Comparison of ENCODE assay signal across 1 cellular context in the genomic region with DNA sequence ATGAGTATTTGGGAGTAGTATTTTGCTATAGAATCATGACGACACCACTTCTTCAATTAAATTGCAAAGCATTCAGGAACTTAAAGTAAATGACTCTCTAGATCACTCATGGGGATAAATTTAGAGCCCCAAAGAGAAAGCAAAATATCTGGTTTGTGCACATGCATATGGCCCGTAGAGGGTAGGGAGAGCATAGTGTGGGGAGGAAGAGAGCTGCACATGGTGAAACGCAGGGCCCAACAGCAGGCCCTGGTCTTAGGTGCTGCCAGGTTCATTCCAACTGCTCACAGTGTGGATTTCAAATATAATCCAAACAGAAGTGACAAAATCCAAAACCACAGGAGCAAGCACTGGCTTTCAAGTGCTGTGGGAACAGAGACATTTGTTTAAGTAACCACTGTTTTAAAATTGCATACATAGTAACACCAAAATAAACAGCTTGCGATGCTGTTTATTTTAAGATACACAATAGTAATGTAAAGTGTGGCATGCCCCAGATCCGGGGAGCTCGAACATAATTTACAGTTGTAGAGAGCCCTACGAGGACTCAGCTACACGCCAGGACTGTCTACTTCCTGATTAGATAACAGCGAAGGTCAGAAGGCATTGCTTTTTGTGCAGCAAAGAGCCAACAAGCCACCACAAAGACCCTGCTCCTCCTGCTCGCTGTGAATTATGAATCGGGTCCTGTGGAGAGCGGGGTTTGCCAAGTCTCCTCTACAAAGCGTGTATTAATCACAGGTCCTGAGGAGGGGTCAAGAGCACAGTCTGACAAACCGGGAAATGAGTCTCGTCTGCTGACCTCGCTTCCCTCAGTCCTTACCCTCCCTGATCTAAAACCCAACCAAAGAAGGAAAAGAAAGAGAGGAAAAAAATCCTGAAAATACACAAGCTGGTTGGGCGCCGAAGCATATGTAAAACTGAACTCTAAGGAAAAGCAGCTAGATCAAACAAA.
TF ChIP-seq lines count a peak whose summit lies in the region.

No MANE protein-coding gene starts in this region.

TF ChIP-seq in HepG2, 621 proteins besides CTCF, POLR2A, EP300 and RAD21 (continued from another document and continues in another):
- TF ChIP-seq E2F2 (CRISPR knock-in tag; IDR thresholded peaks at IDR 0.05; ENCODE audit: borderline replicate concordance): no peak
- no peak for TF ChIP-seq ZNF501 (CRISPR knock-in tag; IDR thresholded peaks at IDR 0.05)
- TF ChIP-seq MTA1 (CRISPR knock-in tag; IDR thresholded peaks at IDR 0.05; ENCODE audit: borderline replicate concordance): no peak
- no peak for TF ChIP-seq NONO (IDR thresholded peaks at IDR 0.05)
- no peak for TF ChIP-seq NONO (CRISPR knock-in tag; conservative IDR thresholded peaks at IDR 0.05)
- no peak for TF ChIP-seq SIX4 (CRISPR knock-in tag; IDR thresholded peaks at IDR 0.05)
- no peak for TF ChIP-seq PRPF4 (IDR thresholded peaks at IDR 0.05; ENCODE audit: low read depth, low read length, poor library complexity, severe bottlenecking)
- TF ChIP-seq HNF4A (CRISPR knock-in tag; IDR thresholded peaks at IDR 0.05): no peak
- TF ChIP-seq RFX3 (CRISPR knock-in tag; IDR thresholded peaks at IDR 0.05): no peak
- no peak for TF ChIP-seq BORCS8-MEF2B (CRISPR knock-in tag; IDR thresholded peaks at IDR 0.05)
- TF ChIP-seq, protein P1, sequence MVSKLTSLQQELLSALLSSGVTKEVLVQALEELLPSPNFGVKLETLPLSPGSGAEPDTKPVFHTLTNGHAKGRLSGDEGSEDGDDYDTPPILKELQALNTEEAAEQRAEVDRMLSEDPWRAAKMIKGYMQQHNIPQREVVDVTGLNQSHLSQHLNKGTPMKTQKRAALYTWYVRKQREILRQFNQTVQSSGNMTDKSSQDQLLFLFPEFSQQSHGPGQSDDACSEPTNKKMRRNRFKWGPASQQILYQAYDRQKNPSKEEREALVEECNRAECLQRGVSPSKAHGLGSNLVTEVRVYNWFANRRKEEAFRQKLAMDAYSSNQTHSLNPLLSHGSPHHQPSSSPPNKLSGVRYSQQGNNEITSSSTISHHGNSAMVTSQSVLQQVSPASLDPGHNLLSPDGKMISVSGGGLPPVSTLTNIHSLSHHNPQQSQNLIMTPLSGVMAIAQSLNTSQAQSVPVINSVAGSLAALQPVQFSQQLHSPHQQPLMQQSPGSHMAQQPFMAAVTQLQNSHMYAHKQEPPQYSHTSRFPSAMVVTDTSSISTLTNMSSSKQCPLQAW (CRISPR knock-in tag; IDR thresholded peaks at IDR 0.05): no peak
- TF ChIP-seq ZSCAN12 (CRISPR knock-in tag; IDR thresholded peaks at IDR 0.05): no peak
- TF ChIP-seq ZNF564 (CRISPR knock-in tag; IDR thresholded peaks at IDR 0.05): no peak; the same call in 1 of the 2 replicates
- no peak for TF ChIP-seq ZNF44 (CRISPR knock-in tag; IDR thresholded peaks at IDR 0.05)
- no peak for TF ChIP-seq ZNF160 (CRISPR knock-in tag; IDR thresholded peaks at IDR 0.05)
- no peak for TF ChIP-seq ZNF569 (CRISPR knock-in tag; IDR thresholded peaks at IDR 0.05; ENCODE audit: borderline replicate concordance)
- TF ChIP-seq IKZF4 (CRISPR knock-in tag; IDR thresholded peaks at IDR 0.05; ENCODE audit: borderline replicate concordance, low read depth, not compliant biosample characterization): no peak
- TF ChIP-seq ZNF790 (CRISPR knock-in tag; IDR thresholded peaks at IDR 0.05; ENCODE audit: borderline replicate concordance): no peak
- TF ChIP-seq TEAD2 (CRISPR knock-in tag; IDR thresholded peaks at IDR 0.05): no peak
- TF ChIP-seq, protein P2, sequence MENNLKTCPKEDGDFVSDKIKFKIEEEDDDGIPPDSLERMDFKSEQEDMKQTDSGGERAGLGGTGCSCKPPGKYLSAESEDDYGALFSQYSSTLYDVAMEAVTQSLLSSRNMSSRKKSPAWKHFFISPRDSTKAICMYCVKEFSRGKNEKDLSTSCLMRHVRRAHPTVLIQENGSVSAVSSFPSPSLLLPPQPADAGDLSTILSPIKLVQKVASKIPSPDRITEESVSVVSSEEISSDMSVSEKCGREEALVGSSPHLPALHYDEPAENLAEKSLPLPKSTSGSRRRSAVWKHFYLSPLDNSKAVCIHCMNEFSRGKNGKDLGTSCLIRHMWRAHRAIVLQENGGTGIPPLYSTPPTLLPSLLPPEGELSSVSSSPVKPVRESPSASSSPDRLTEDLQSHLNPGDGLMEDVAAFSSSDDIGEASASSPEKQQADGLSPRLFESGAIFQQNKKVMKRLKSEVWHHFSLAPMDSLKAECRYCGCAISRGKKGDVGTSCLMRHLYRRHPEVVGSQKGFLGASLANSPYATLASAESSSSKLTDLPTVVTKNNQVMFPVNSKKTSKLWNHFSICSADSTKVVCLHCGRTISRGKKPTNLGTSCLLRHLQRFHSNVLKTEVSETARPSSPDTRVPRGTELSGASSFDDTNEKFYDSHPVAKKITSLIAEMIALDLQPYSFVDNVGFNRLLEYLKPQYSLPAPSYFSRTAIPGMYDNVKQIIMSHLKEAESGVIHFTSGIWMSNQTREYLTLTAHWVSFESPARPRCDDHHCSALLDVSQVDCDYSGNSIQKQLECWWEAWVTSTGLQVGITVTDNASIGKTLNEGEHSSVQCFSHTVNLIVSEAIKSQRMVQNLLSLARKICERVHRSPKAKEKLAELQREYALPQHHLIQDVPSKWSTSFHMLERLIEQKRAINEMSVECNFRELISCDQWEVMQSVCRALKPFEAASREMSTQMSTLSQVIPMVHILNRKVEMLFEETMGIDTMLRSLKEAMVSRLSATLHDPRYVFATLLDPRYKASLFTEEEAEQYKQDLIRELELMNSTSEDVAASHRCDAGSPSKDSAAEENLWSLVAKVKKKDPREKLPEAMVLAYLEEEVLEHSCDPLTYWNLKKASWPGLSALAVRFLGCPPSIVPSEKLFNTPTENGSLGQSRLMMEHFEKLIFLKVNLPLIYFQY (CRISPR knock-in tag; IDR thresholded peaks at IDR 0.05; ENCODE audit: borderline replicate concordance): no peak
- TF ChIP-seq ZC3H4 (CRISPR knock-in tag; IDR thresholded peaks at IDR 0.05; ENCODE audit: borderline replicate concordance): no peak
- no peak for TF ChIP-seq NFE2L1 (CRISPR knock-in tag; IDR thresholded peaks at IDR 0.05; ENCODE audit: borderline replicate concordance)
- no peak for TF ChIP-seq ZBTB10 (CRISPR knock-in tag; IDR thresholded peaks at IDR 0.05; ENCODE audit: borderline replicate concordance)
- TF ChIP-seq POLR2AphosphoS5 (IDR thresholded peaks at IDR 0.05; ENCODE audit: low read depth, low read length): peak; percentile 24; the same call in 1 of the 2 replicates
- TF ChIP-seq ELF3 (CRISPR knock-in tag; IDR thresholded peaks at IDR 0.05): peak; percentile 94
- no peak for TF ChIP-seq HMG20A (CRISPR knock-in tag; IDR thresholded peaks at IDR 0.05; ENCODE audit: borderline replicate concordance)
- no peak for TF ChIP-seq ZNF180 (CRISPR knock-in tag; IDR thresholded peaks at IDR 0.05; ENCODE audit: borderline replicate concordance, low read depth)
- TF ChIP-seq ZNF10 (CRISPR knock-in tag; IDR thresholded peaks at IDR 0.05; ENCODE audit: borderline replicate concordance, low read depth): no peak
- TF ChIP-seq KAT2B (IDR thresholded peaks at IDR 0.05; ENCODE audit: borderline replicate concordance, low read depth, low read length): no peak
- TF ChIP-seq ZFP36 (IDR thresholded peaks at IDR 0.05; ENCODE audit: borderline replicate concordance, low read depth, low read length, partially characterized antibody): no peak
- no peak for TF ChIP-seq ZBTB4 (CRISPR knock-in tag; IDR thresholded peaks at IDR 0.05; ENCODE audit: borderline replicate concordance)
- no peak for TF ChIP-seq RFXANK (CRISPR knock-in tag; IDR thresholded peaks at IDR 0.05)
- no peak for TF ChIP-seq ZNF136 (CRISPR knock-in tag; IDR thresholded peaks at IDR 0.05; ENCODE audit: low read depth)
- TF ChIP-seq, protein P3, sequence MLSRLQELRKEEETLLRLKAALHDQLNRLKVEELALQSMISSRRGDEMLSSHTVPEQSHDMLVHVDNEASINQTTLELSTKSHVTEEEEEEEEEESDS (CRISPR knock-in tag; IDR thresholded peaks at IDR 0.05; ENCODE audit: borderline replicate concordance): no peak
- TF ChIP-seq CC2D1A (CRISPR knock-in tag; IDR thresholded peaks at IDR 0.05): no peak
- TF ChIP-seq MEIS1 (CRISPR knock-in tag; IDR thresholded peaks at IDR 0.05; ENCODE audit: borderline replicate concordance): no peak
- TF ChIP-seq ZNF674 (CRISPR knock-in tag; IDR thresholded peaks at IDR 0.05; ENCODE audit: low read depth): no peak
- TF ChIP-seq GATA4 (IDR thresholded peaks at IDR 0.05; ENCODE audit: borderline replicate concordance, low read depth): no peak
- TF ChIP-seq FIP1L1 (IDR thresholded peaks at IDR 0.05; ENCODE audit: borderline replicate concordance, insufficient read depth, low read depth, low read length): no peak
- no peak for TF ChIP-seq AGO1 (IDR thresholded peaks at IDR 0.05; ENCODE audit: low read depth, low read length, poor library complexity, severe bottlenecking)
- no peak for TF ChIP-seq CCAR2 (optimal IDR thresholded peaks at IDR 0.05; ENCODE audit: low read depth, low read length)
- TF ChIP-seq, protein P4, sequence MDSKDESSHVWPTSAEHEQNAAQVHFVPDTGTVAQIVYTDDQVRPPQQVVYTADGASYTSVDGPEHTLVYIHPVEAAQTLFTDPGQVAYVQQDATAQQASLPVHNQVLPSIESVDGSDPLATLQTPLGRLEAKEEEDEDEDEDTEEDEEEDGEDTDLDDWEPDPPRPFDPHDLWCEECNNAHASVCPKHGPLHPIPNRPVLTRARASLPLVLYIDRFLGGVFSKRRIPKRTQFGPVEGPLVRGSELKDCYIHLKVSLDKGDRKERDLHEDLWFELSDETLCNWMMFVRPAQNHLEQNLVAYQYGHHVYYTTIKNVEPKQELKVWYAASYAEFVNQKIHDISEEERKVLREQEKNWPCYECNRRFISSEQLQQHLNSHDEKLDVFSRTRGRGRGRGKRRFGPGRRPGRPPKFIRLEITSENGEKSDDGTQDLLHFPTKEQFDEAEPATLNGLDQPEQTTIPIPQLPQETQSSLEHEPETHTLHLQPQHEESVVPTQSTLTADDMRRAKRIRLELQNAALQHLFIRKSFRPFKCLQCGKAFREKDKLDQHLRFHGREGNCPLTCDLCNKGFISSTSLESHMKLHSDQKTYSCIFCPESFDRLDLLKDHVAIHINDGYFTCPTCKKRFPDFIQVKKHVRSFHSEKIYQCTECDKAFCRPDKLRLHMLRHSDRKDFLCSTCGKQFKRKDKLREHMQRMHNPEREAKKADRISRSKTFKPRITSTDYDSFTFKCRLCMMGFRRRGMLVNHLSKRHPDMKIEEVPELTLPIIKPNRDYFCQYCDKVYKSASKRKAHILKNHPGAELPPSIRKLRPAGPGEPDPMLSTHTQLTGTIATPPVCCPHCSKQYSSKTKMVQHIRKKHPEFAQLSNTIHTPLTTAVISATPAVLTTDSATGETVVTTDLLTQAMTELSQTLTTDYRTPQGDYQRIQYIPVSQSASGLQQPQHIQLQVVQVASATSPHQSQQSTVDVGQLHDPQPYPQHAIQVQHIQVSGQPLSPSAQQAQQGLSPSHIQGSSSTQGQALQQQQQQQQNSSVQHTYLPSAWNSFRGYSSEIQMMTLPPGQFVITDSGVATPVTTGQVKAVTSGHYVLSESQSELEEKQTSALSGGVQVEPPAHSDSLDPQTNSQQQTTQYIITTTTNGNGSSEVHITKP (CRISPR knock-in tag; IDR thresholded peaks at IDR 0.05; ENCODE audit: low read depth): no peak
- no peak for TF ChIP-seq KLF6 (CRISPR knock-in tag; IDR thresholded peaks at IDR 0.05)
- TF ChIP-seq BATF2 (CRISPR knock-in tag; IDR thresholded peaks at IDR 0.05): no peak
